Comparison of ENCODE assay signal across 16 cellular contexts in genomic region chr17:78819402-78819801, GRCh38. TPM values are rescaled to one million over a fixed set of nuclear protein-coding genes. Genes with fewer than 3 reads are reported as not detected.
DNase-seq lines count a peak whose midpoint lies in the region; ATAC-seq, FAIRE-seq and TF ChIP-seq lines count a peak whose summit lies in the region.
"Had no signal": no experiment of that assay in that cellular context is flagged by ENCODE, and none has a peak within 500 bp of the region (broad histone marks: within the 10 kb centered on the region; RNA-seq: fewer than 3 reads in every experiment).

No MANE protein-coding gene starts in this region.

- H3K9me3 ChIP-seq in SK-N-SH = no peaks in the 10 kb centered on the region
- no peaks in the 10 kb centered on the region for H3K9me3 ChIP-seq in Peyer's patch
- no peaks in the 10 kb centered on the region for H3K9me3 ChIP-seq in skeletal muscle tissue (ENCODE audit: control insufficient read depth in 3 of 3, low read length in 3 of 3)
- H3K9me3 ChIP-seq in small intestine (ENCODE audit: control insufficient read depth, low read depth) = no peaks in the 10 kb centered on the region

- no peaks in the 10 kb centered on the region for H3K9me3 Mint-ChIP-seq in effector memory CD8-positive, alpha-beta T cell

- no peak overlapping the region for H2AFZ ChIP-seq in SK-N-SH (ENCODE audit: low read depth)
- H2AFZ ChIP-seq: GM23248 had no signal

- no peaks in the 10 kb centered on the region for H3K9me2 ChIP-seq in SK-N-SH

- peak overlapping the region; percentile 69 to 86 for H3K4me3 Mint-ChIP-seq in effector memory CD8-positive, alpha-beta T cell

- H3K4me1 Mint-ChIP-seq in effector memory CD8-positive, alpha-beta T cell (ENCODE audit: low read depth in 2 of 2) = peaks cover 40 to 43% of the 10 kb centered on the region in 2 donors

- CTCF ChIA-PET in SK-N-SH (lab: Yijun Ruan, JAX) = interaction anchor here (0.6 to 3.1 kb wide), 7 partner anchors 24 to 442 kb away, joined by 3 to 7 read pairs (median 4); no protein-coding TSS in a partner anchor

- H3K4me3 ChIP-seq in SK-N-SH (ENCODE audit: low read depth in 2 of 2, low read length in 1 of 2) (no peak overlapping the region), Peyer's patch (no peak overlapping the region), skeletal muscle tissue (ENCODE audit: low read length in 3 of 3) (no peak overlapping the region), small intestine (ENCODE audit: low read depth in 1 of 2, low read length in 2 of 2) (no peak overlapping the region)
- H3K4me3 ChIP-seq: GM12878, GM23248 had no signal

- TF ChIP-seq EP300 in SK-N-SH (IDR thresholded peaks at IDR 0.05; ENCODE audit: borderline replicate concordance in 1 of 2, low read depth in 1 of 2, low read length in 1 of 2) = no peak

- H3K79me2 ChIP-seq in SK-N-SH (ENCODE audit: insufficient read depth) = peaks cover 41% of the 10 kb centered on the region

- ATAC-seq in SK-N-SH treated with all-trans-retinoic acid at 6 μM for 48 hours = no peak
- no peak for ATAC-seq in effector memory CD8-positive, alpha-beta T cell (replicated peaks)
- ATAC-seq in HG03460 (IDR thresholded peaks at IDR 0.05; ENCODE audit: unreplicated experiment) = no peak
- ATAC-seq: GM12878, left colon had no signal

- TF ChIP-seq RAD21 in SK-N-SH (IDR thresholded peaks at IDR 0.05; ENCODE audit: low read length) = no peak

- H3K36me3 ChIP-seq in SK-N-SH (replicated peaks in 1 of 2; ENCODE audit: control insufficient read depth in 1 of 2, insufficient read depth in 2 of 2, low read length in 1 of 2) (peaks cover 67% of the 10 kb centered on the region in 2 experiments), Peyer's patch (peaks cover 0 to 96% (median 0%) of the 10 kb centered on the region in 3 donors), skeletal muscle tissue (ENCODE audit: control insufficient read depth in 3 of 3, insufficient read depth in 3 of 3, low read length in 3 of 3) (peaks cover 67 to 84% (median 69%) of the 10 kb centered on the region in 3 donors), small intestine (ENCODE audit: control insufficient read depth in 2 of 2, insufficient read depth in 2 of 2, low read length in 2 of 2) (peaks cover 15 to 24% of the 10 kb centered on the region in 2 donors)

- no peaks in the 10 kb centered on the region for H3K27me3 Mint-ChIP-seq in effector memory CD8-positive, alpha-beta T cell

- H3K36me3 Mint-ChIP-seq in effector memory CD8-positive, alpha-beta T cell (ENCODE audit: insufficient read depth) = peaks cover 91% of the 10 kb centered on the region

- H4K20me1 ChIP-seq in SK-N-SH (ENCODE audit: insufficient read depth) = peaks cover 12% of the 10 kb centered on the region; the same call in 1 of the 2 replicates

- POLR2A ChIA-PET in SK-N-SH (lab: Yijun Ruan, JAX) = no interaction called here

- H3F3A ChIP-seq in SK-N-SH (replicated peaks; ENCODE audit: insufficient read depth) = peaks cover 27% of the 10 kb centered on the region

- TF ChIP-seq CTCF in SK-N-SH (IDR thresholded peaks at IDR 0.05) (no peak), Peyer's patch (IDR thresholded peaks at IDR 0.05) (no peak)

- DNase-seq in SK-N-SH = no peak
- DNase-seq in Peyer's patch = no peak
- DNase-seq in effector memory CD8-positive, alpha-beta T cell = no peak
- DNase-seq in small intestine = no peak
- DNase-seq in globus pallidus (ENCODE audit: low spot score) = no peak
- DNase-seq: DMS 273 treated with DMSO at 0.1 percent for 48 hours, GM23248, left colon, NCI-H446 had no signal

- no peak overlapping the region for H3K9ac ChIP-seq in SK-N-SH
- H3K9ac ChIP-seq in skeletal muscle tissue (ENCODE audit: low read depth in 1 of 3, low read length in 3 of 3) = no peak overlapping the region
- H3K9ac ChIP-seq: GM23248 had no signal

- FAIRE-seq in small intestine (lab: Jason Lieb, UNC) = no peak
- FAIRE-seq: GM12878, RCC 7860, TTC549 had no signal

- H3K27ac ChIP-seq in SK-N-SH (ENCODE audit: low read depth in 2 of 2, low read length in 1 of 2) (peak overlapping the region; percentile 11 to 24; a peak in 2 of 4 replicates), Peyer's patch (peak overlapping the region; percentile 29 to 73 (median 63)), skeletal muscle tissue (ENCODE audit: low read depth, low read length) (peak overlapping the region; percentile 37), small intestine (ENCODE audit: low read depth in 1 of 2, low read length in 1 of 2) (peak overlapping the region in 1 of 2 donors; percentile 71)
- H3K27ac ChIP-seq: 22Rv1, GM23248 had no signal

- H3K4me1 ChIP-seq in SK-N-SH (ENCODE audit: control insufficient read depth in 1 of 2, insufficient read depth in 2 of 2, low read depth in 1 of 2, low read length in 1 of 2) (peaks cover 22 to 23% of the 10 kb centered on the region in 2 experiments; a peak in 3 of 4 replicates), Peyer's patch (peaks cover 0 to 13% (median 0%) of the 10 kb centered on the region in 4 donors), skeletal muscle tissue (ENCODE audit: control insufficient read depth in 3 of 3, insufficient read depth in 3 of 3, low read length in 3 of 3) (peaks cover 3 to 14% (median 10%) of the 10 kb centered on the region in 3 donors), small intestine (ENCODE audit: control insufficient read depth in 2 of 2, insufficient read depth in 1 of 2, low read depth in 1 of 2, low read length in 1 of 2) (no peaks in the 10 kb centered on the region)

- no peak for TF ChIP-seq POLR2A in Peyer's patch (IDR thresholded peaks at IDR 0.05)

- peak overlapping the region; percentile 89 to 98 for H3K27ac Mint-ChIP-seq in effector memory CD8-positive, alpha-beta T cell

- no peaks in the 10 kb centered on the region for H3K27me3 ChIP-seq in SK-N-SH (ENCODE audit: insufficient read depth)
- no peaks in the 10 kb centered on the region for H3K27me3 ChIP-seq in Peyer's patch
- H3K27me3 ChIP-seq in skeletal muscle tissue (ENCODE audit: control insufficient read depth in 3 of 3, insufficient read depth in 3 of 3, low read length in 3 of 3) = no peaks in the 10 kb centered on the region
- no peaks in the 10 kb centered on the region for H3K27me3 ChIP-seq in small intestine (ENCODE audit: control insufficient read depth in 2 of 2, insufficient read depth in 2 of 2, low read length in 2 of 2)

- H3K4me2 ChIP-seq in SK-N-SH = no peak overlapping the region; the same call in 1 of the 2 replicates

- 89% methylated on average over 8 of the region's 8 CpGs for WGBS in SK-N-SH (ENCODE audit: low lambda C conversion rate)
- 77 to 90% (median 89%) methylated on average over 8 of the region's 8 CpGs for WGBS in small intestine, 3 donors

TF ChIP-seq in SK-N-SH, 30 proteins besides CTCF, POLR2A, EP300 and RAD21:
- TF ChIP-seq SIN3A (IDR thresholded peaks at IDR 0.05; ENCODE audit: borderline replicate concordance, low read depth, low read length) (no peak), FOXJ3 (CRISPR knock-in tag; IDR thresholded peaks at IDR 0.05) (no peak), TEAD4 (IDR thresholded peaks at IDR 0.05; ENCODE audit: borderline replicate concordance, insufficient read depth) (no peak), RXRA (IDR thresholded peaks at IDR 0.05; ENCODE audit: borderline replicate concordance, low read depth) (no peak), USF2 (IDR thresholded peaks at IDR 0.05; ENCODE audit: borderline replicate concordance, low read depth, low read length) (no peak), FOSL2 (IDR thresholded peaks at IDR 0.05; ENCODE audit: borderline replicate concordance, low read depth) (no peak), ELF1 (IDR thresholded peaks at IDR 0.05) (no peak)
TF ChIP-seq in SK-N-SH: peak in this region for 0.

TF ChIP-seq in SK-N-SH treated with all-trans-retinoic acid at 6 μM for 48 hours, 23 proteins besides CTCF, POLR2A, EP300 and RAD21 (continues in another document):
- no peak for TF ChIP-seq PATZ1 (CRISPR knock-in tag; IDR thresholded peaks at IDR 0.05; ENCODE audit: borderline replicate concordance)

RNA-seq across cellular contexts. Expression of gene USP36, which starts 21.2 kb away (rescaled TPM):
- polyA plus RNA-seq in SK-N-SH (2012; rRNA removed) (34.6 and 41.2 TPM in 2 replicates), small intestine (10 to 100 TPM in 2 of 3 donors, 1 to 10 TPM in 1; 8.1 to 19.6 (median 18.6) TPM)
- polyA plus RNA-seq in SK-N-SH (2012; cell fraction: cytosol; rRNA removed) = 22.5 and 26.9 TPM in 2 replicates
- 163 and 178 TPM in 2 replicates for polyA plus RNA-seq in SK-N-SH (2012; cell fraction: nucleus; rRNA removed)
- total RNA-seq in Peyer's patch (100 to 1,000 TPM in 1 of 4 donors, 10 to 100 TPM in 3; 20.7 to 130 (median 59.9) TPM), skeletal muscle tissue (25.6 TPM)

RNA-seq across cellular contexts. Expression of gene CYTH1, which starts 37.3 kb away (rescaled TPM):
- 23.8 and 24.8 TPM in 2 replicates for polyA plus RNA-seq in SK-N-SH (2012; rRNA removed)
- 16.9 and 20.7 TPM in 2 replicates for polyA plus RNA-seq in SK-N-SH (2012; cell fraction: cytosol; rRNA removed)
- polyA plus RNA-seq in SK-N-SH (2012; cell fraction: nucleus; rRNA removed) = 77.4 and 80.9 TPM in 2 replicates
- total RNA-seq in Peyer's patch = 100 to 1,000 TPM in 2 of 4 donors, 10 to 100 TPM in 2; 88.3 to 262 (median 109) TPM
- 17.7 TPM for total RNA-seq in skeletal muscle tissue
- 10 to 100 TPM; 37.6 to 46.3 (median 38.6) TPM for polyA plus RNA-seq in small intestine
